ENCODE assay signal across 24 cellular contexts in genomic region chr14:34334329-34334728, GRCh38.
"Had no signal": no experiment of that assay in that cellular context is flagged by ENCODE, and none has a peak within 500 bp of the region (broad histone marks: within the 10 kb centered on the region; RNA-seq: fewer than 3 reads in every experiment).

No MANE protein-coding gene starts in this region.

- H3K9me3 Mint-ChIP-seq: activated naive CD4-positive, alpha-beta T cell treated with anti-CD3 and anti-CD28 coated beads for 36 hours; activated T-helper 17 cell treated with anti-CD3 and anti-CD28 coated beads, Interleukin-2, amount 50 U/mL, for 72 hours had no signal

- H3K4me3 ChIP-seq: cardiac muscle cell had no signal

- H3K36me3 Mint-ChIP-seq: activated naive CD8-positive, alpha-beta T cell; WTC11 had no signal

- H3K27ac Mint-ChIP-seq: activated CD8-positive, alpha-beta T cell treated with anti-CD3 and anti-CD28 coated beads, Interleukin-2, amount 10 ng/mL, durations not matched to agents 7 days and 5 days; activated naive CD4-positive, alpha-beta T cell treated with anti-CD3 and anti-CD28 coated beads for 36 hours; activated naive CD8-positive, alpha-beta T cell; activated T-helper 17 cell treated with anti-CD3 and anti-CD28 coated beads, Interleukin-2, amount 50 U/mL, for 72 hours; T-helper 17 cell; WTC11 had no signal

- H3K9me3 ChIP-seq: SK-N-SH had no signal

- H3K36me3 ChIP-seq: brain microvascular endothelial cell, cardiac muscle cell had no signal

- DNase-seq: activated CD4-positive, alpha-beta T cell treated with anti-CD3 and anti-CD28 coated beads for 48 hours; activated CD4-positive, alpha-beta T cell treated with anti-CD3 and anti-CD28 coated beads, Interleukin-2, amount 50 U/mL, for 4 hours; activated CD4-positive, CD25-positive, alpha-beta regulatory T cell treated with anti-CD3 and anti-CD28 coated beads, Interleukin-2, amount 50 U/mL, for 72 hours; activated CD8-positive, alpha-beta T cell treated with anti-CD3 and anti-CD28 coated beads, Interleukin-2, amount 10 ng/mL, durations not matched to agents 7 days and 5 days; activated gamma-delta T cell; activated naive CD4-positive, alpha-beta T cell treated with anti-CD3 and anti-CD28 coated beads for 36 hours; activated T-cell treated with anti-CD3 and anti-CD28 coated beads, Interleukin-2, amount 50 U/mL, for 48 hours; brain microvascular endothelial cell; Kasumi-1; KBM-7; NCI-H1105 treated with DMSO at 0.1 percent for 48 hours; NCI-H146; NCI-H187 treated with DMSO at 0.1 percent for 48 hours; NCI-H2081 treated with DMSO at 0.1 percent for 48 hours; NCI-H446; NCI-H524; PC-3; SK-N-SH; T-helper 17 cell; T-helper 9 cell had no signal

- H3K27ac ChIP-seq: brain microvascular endothelial cell, cardiac muscle cell had no signal

- H3K4me3 Mint-ChIP-seq: activated CD8-positive, alpha-beta T cell treated with anti-CD3 and anti-CD28 coated beads, Interleukin-2, amount 10 ng/mL, durations not matched to agents 7 days and 5 days; activated naive CD4-positive, alpha-beta T cell treated with anti-CD3 and anti-CD28 coated beads for 36 hours; activated naive CD8-positive, alpha-beta T cell; activated T-helper 17 cell treated with anti-CD3 and anti-CD28 coated beads, Interleukin-2, amount 50 U/mL, for 72 hours; T-helper 17 cell; WTC11 had no signal

- H3K27me3 ChIP-seq: brain microvascular endothelial cell, cardiac muscle cell had no signal

- ATAC-seq: activated CD8-positive, alpha-beta T cell treated with anti-CD3 and anti-CD28 coated beads, Interleukin-2, amount 10 ng/mL, durations not matched to agents 7 days and 5 days; activated T-helper 17 cell treated with anti-CD3 and anti-CD28 coated beads, Interleukin-2, amount 50 U/mL, for 72 hours; PC-3; T-helper 17 cell; WTC11 had no signal

- H3K27me3 Mint-ChIP-seq: activated naive CD8-positive, alpha-beta T cell; activated T-helper 17 cell treated with anti-CD3 and anti-CD28 coated beads, Interleukin-2, amount 50 U/mL, for 72 hours; T-helper 17 cell had no signal
